Comparison of ENCODE assay signal across 26 cellular contexts in the genomic region with DNA sequence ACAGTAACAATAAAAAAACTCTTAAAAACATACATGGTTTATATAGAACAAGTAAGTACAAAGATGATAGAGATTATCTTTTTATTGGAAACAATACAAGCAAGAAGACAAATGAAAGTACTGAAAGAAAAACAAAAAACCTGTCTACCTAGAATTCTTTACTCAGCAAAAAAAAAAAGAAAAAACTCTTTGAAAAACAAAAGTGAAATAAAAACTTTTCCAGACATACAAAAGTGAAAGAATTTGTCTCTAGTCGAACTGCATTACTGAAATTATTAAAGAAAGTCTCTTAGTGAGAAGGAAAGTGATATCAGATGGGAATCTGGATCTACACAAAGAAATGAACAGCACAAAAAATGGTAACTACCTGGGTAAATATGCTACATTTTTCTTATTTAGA.
"Had no signal": no experiment of that assay in that cellular context is flagged by ENCODE, and none has a peak within 500 bp of the region (broad histone marks: within the 10 kb centered on the region; RNA-seq: fewer than 3 reads in every experiment).

No MANE protein-coding gene starts in this region.

- H3K36me3 ChIP-seq: neural progenitor cell, ovary, right lobe of liver, sigmoid colon, suprapubic skin, tibial artery, transverse colon, upper lobe of right lung, uterus had no signal

- FAIRE-seq: small intestine had no signal

- H3K4me1 ChIP-seq: parathyroid adenoma, testis had no signal

- H3K4me3 ChIP-seq: neural progenitor cell, ovary, psoas muscle, right lobe of liver, sigmoid colon, suprapubic skin, testis, tibial artery, transverse colon, upper lobe of right lung, uterus had no signal

- H3K9me3 ChIP-seq: ovary, psoas muscle, right lobe of liver, sigmoid colon, suprapubic skin, testis, transverse colon, upper lobe of right lung, uterus had no signal

- DNase-seq: natural killer cell; occipital lobe; ovary; posterior cingulate gyrus; psoas muscle; right cardiac atrium; right lobe of liver; sigmoid colon; small intestine; stimulated activated CD4-positive, alpha-beta T cell treated with anti-CD3 and anti-CD28 coated beads, Interleukin-15, amount 100 ng/mL, for 24 hours; stimulated activated CD4-positive, alpha-beta T cell treated with anti-CD3 and anti-CD28 coated beads, Interleukin-2, amount 100 ng/mL, for 24 hours; stimulated activated CD4-positive, alpha-beta T cell treated with anti-CD3 and anti-CD28 coated beads, Interleukin-2, amount 100 ng/mL, for 48 hours; stimulated activated CD4-positive, alpha-beta T cell treated with anti-CD3 and anti-CD28 coated beads, Interleukin-4, amount 100 ng/mL, for 24 hours; stimulated activated naive B cell treated with anti-CD40 and anti-IgM and Interleukin-4, amounts not matched to agents 10 μg/mL and 1 μg/mL and 100 μg/mL, for 72 hours; stimulated activated naive CD8-positive, alpha-beta T cell treated with anti-CD3 and anti-CD28 coated beads, Interleukin-15, amount 100 ng/mL, for 72 hours; stimulated activated naive CD8-positive, alpha-beta T cell treated with anti-CD3 and anti-CD28 coated beads, Interleukin-15, Interleukin-2, amounts not matched to agents 100 U/mL and 50 U/mL, for 24 hours; substantia nigra; testis; tibial artery; transverse colon; upper lobe of right lung; uterus had no signal

- ATAC-seq: natural killer cell; psoas muscle; right cardiac atrium; right lobe of liver; stimulated activated effector memory CD8-positive, alpha-beta T cell treated with anti-CD3 and anti-CD28 coated beads, Interleukin-12 subunit alpha, Interleukin-12 subunit beta, amount 100 ng/mL, for 72 hours; stimulated activated naive B cell treated with anti-CD40 and anti-IgM and Interleukin-4, amounts not matched to agents 10 μg/mL and 1 μg/mL and 100 μg/mL, for 72 hours; stimulated activated naive CD8-positive, alpha-beta T cell treated with anti-CD3 and anti-CD28 coated beads, Interleukin-15, amount 100 ng/mL, for 72 hours; stimulated activated naive CD8-positive, alpha-beta T cell treated with anti-CD3 and anti-CD28 coated beads, Interleukin-15, Interleukin-2, amounts not matched to agents 100 U/mL and 50 U/mL, for 24 hours; upper lobe of right lung had no signal

- H3K27ac ChIP-seq: neural progenitor cell, ovary, parathyroid adenoma, psoas muscle, right lobe of liver, sigmoid colon, suprapubic skin, testis, tibial artery, transverse colon, upper lobe of right lung, uterus had no signal
